ENCODE assay signal across 8 cellular contexts in genomic region chr2:130145006-130145414, GRCh38. TPM values are rescaled to one million over a fixed set of nuclear protein-coding genes. Genes with fewer than 3 reads are reported as not detected.
DNase-seq lines count a peak whose midpoint lies in the region; ATAC-seq and TF ChIP-seq lines count a peak whose summit lies in the region.
"Not testable (repeated sequence)": the region's sequence is repeated elsewhere in the genome, so short reads cannot be mapped to it uniquely, and the experiment has no call there.

TSS of gene CCDC74B (minus strand) at chr2:130145112. CDS start at chr2:130144996, 116 bp downstream.

- H3K27ac Mint-ChIP-seq in activated CD4-positive, alpha-beta T cell treated with anti-CD3 and anti-CD28 coated beads, Interleukin-2, amount 10 ng/mL, durations not matched to agents 24 days and 14 days, result not testable (repeated sequence)

- H3K4me1 ChIP-seq in left lung, result not testable (repeated sequence)

- H3K36me3 Mint-ChIP-seq in activated CD4-positive, alpha-beta T cell treated with anti-CD3 and anti-CD28 coated beads, Interleukin-2, amount 10 ng/mL, durations not matched to agents 24 days and 14 days (ENCODE audit: low read depth), result not testable (repeated sequence)

- peaks cover 14% of the 10 kb centered on the region for H3K4me1 Mint-ChIP-seq in activated CD4-positive, alpha-beta T cell treated with anti-CD3 and anti-CD28 coated beads, Interleukin-2, amount 10 ng/mL, durations not matched to agents 24 days and 14 days

- not testable (repeated sequence) for TF ChIP-seq CTCF in choroid plexus epithelial cell (conservative IDR thresholded peaks at IDR 0.05; ENCODE audit: low read depth, low read length); left lung (IDR thresholded peaks at IDR 0.05)

- H3K9me3 ChIP-seq in left lung, result not testable (repeated sequence)

- H3K4me3 ChIP-seq in choroid plexus epithelial cell (ENCODE audit: low read depth, low read length) (peak within 1 kb of the TSS; percentile 44), left lung (peak within 1 kb of the TSS; percentile 5 to 17)

- intact Hi-C loops in activated CD4-positive, alpha-beta T cell treated with anti-CD3 and anti-CD28 coated beads, Interleukin-2, amount 10 ng/mL, durations not matched to agents 24 days and 14 days (cut with micrococcal nuclease), result loop anchor here (1.0 kb wide), 1 partner anchor 36 kb away; the partner anchor contains the start of gene SMPD4
- intact Hi-C loops in left lung (cut with DNase I), result not testable (repeated sequence)

- H3K27ac ChIP-seq in left lung, result not testable (repeated sequence)

- DNase-seq in Ammon's horn (ENCODE audit: low spot score), result peak; percentile 49
- DNase-seq in NCI-H345 treated with DMSO at 0.1 percent for 48 hours (lab: John Stamatoyannopoulos, UW; ENCODE audit: unreplicated experiment), result peak; percentile 16
- peak; percentile 88 for DNase-seq in activated CD4-positive, alpha-beta T cell treated with anti-CD3 and anti-CD28 coated beads, Interleukin-2, amount 10 ng/mL, durations not matched to agents 24 days and 14 days
- peak; percentile 21 for DNase-seq in choroid plexus epithelial cell (ENCODE audit: low read depth)
- peak in 1 of 2 donors; percentile 69 for DNase-seq in left lung
- peak; percentile 57 to 73 for DNase-seq in stimulated activated CD4-positive, alpha-beta T cell treated with anti-CD3 and anti-CD28 coated beads, Interleukin-2, amount 100 ng/mL, for 24 hours

- peaks cover 16% of the 10 kb centered on the region for H3K27me3 Mint-ChIP-seq in activated CD4-positive, alpha-beta T cell treated with anti-CD3 and anti-CD28 coated beads, Interleukin-2, amount 10 ng/mL, durations not matched to agents 24 days and 14 days

- H3K4me3 Mint-ChIP-seq in activated CD4-positive, alpha-beta T cell treated with anti-CD3 and anti-CD28 coated beads, Interleukin-2, amount 10 ng/mL, durations not matched to agents 24 days and 14 days, result peak within 1 kb of the TSS; percentile 83

- peaks cover 0 to 54% of the 10 kb centered on the region in 2 donors for H3K27me3 ChIP-seq in left lung

- H3K36me3 ChIP-seq in left lung, result not testable (repeated sequence)

- ATAC-seq in GM19395 (IDR thresholded peaks at IDR 0.05; ENCODE audit: unreplicated experiment) (peak; percentile 85), HG03135 (IDR thresholded peaks at IDR 0.05; ENCODE audit: unreplicated experiment) (peak; percentile 86), left lung (peak; percentile 90)

- H3K9me3 Mint-ChIP-seq in activated CD4-positive, alpha-beta T cell treated with anti-CD3 and anti-CD28 coated beads, Interleukin-2, amount 10 ng/mL, durations not matched to agents 24 days and 14 days, result not testable (repeated sequence)

RNA-seq across cellular contexts. Expression of gene CCDC74B, which starts in this region (rescaled TPM):
- total RNA-seq in activated CD4-positive, alpha-beta T cell treated with anti-CD3 and anti-CD28 coated beads, Interleukin-2, amount 10 ng/mL, durations not matched to agents 24 days and 14 days, result 1.2 and 1.4 TPM in 2 replicates
- 1 to 10 TPM; 1.1 to 2.4 TPM for total RNA-seq in left lung
